In genomic region chr12:3725267-3726115, GRCh38 we compare ENCODE assay signal across 14 cellular contexts. TPM values are rescaled to one million over a fixed set of nuclear protein-coding genes. Genes with fewer than 3 reads are reported as not detected.
DNase-seq lines count a peak whose midpoint lies in the region; ATAC-seq, FAIRE-seq and TF ChIP-seq lines count a peak whose summit lies in the region.
"Had no signal": no experiment of that assay in that cellular context is flagged by ENCODE, and none has a peak within 500 bp of the region (broad histone marks: within the 10 kb centered on the region; RNA-seq: fewer than 3 reads in every experiment).

No MANE protein-coding gene starts in this region.

- no peak overlapping the region for H3K4me3 Mint-ChIP-seq in activated naive CD8-positive, alpha-beta T cell treated with anti-CD3 and anti-CD28 coated beads, Interleukin-2, amount 50 U/mL, for 24 hours
- H3K4me3 Mint-ChIP-seq: activated CD4-positive, alpha-beta T cell treated with anti-CD3 and anti-CD28 coated beads, Interleukin-2, amount 10 ng/mL, durations not matched to agents 7 days and 5 days had no signal

- H4K5ac ChIP-seq in H1 (ENCODE audit: insufficient read length, low read depth, low read length): no peak overlapping the region

- H2BK20ac ChIP-seq in H1 (ENCODE audit: low read length): no peak overlapping the region

- H4K8ac ChIP-seq in H1 (ENCODE audit: extremely low read depth, insufficient read depth, low read length): no peak overlapping the region

- TF ChIP-seq CTCF in H1 (IDR thresholded peaks at IDR 0.05; ENCODE audit: control extremely low read depth in 1 of 3, insufficient read depth in 1 of 3, low read depth in 1 of 3, low read length in 3 of 3): no peak

- H3K27me3 Mint-ChIP-seq in activated naive CD8-positive, alpha-beta T cell treated with anti-CD3 and anti-CD28 coated beads, Interleukin-2, amount 50 U/mL, for 24 hours: no peaks in the 10 kb centered on the region
- H3K27me3 Mint-ChIP-seq: activated CD4-positive, alpha-beta T cell treated with anti-CD3 and anti-CD28 coated beads, Interleukin-2, amount 10 ng/mL, durations not matched to agents 7 days and 5 days had no signal

- H3K36me3 ChIP-seq in ACC112 (ENCODE audit: insufficient read depth, low read length) (no peaks in the 10 kb centered on the region), H1 (ENCODE audit: control insufficient read depth in 2 of 4, insufficient read depth in 4 of 4, low read length in 3 of 4) (no peaks in the 10 kb centered on the region; a peak in 2 of 8 replicates)
- H3K36me3 ChIP-seq: lower lobe of right lung had no signal

- no peak overlapping the region for H3K4ac ChIP-seq in H1 (replicated peaks; ENCODE audit: insufficient read length, low read depth, low read length)

- peaks cover 38% of the 10 kb centered on the region for H3K4me1 Mint-ChIP-seq in activated naive CD8-positive, alpha-beta T cell treated with anti-CD3 and anti-CD28 coated beads, Interleukin-2, amount 50 U/mL, for 24 hours

- H3K27ac ChIP-seq in ACC112 (ENCODE audit: low read depth, low read length): 0 out of 2 replicates have a peak overlapping the region, but pooled peaks have one; percentile 0
- no peak overlapping the region for H3K27ac ChIP-seq in H1 (ENCODE audit: low read depth, low read length)
- H3K27ac ChIP-seq: lower lobe of right lung had no signal

- no peak overlapping the region for H3K9ac ChIP-seq in H1 (replicated peaks in 1 of 4; ENCODE audit: extremely low read depth in 1 of 4, low read depth in 3 of 4, low read length in 3 of 4)

- H3K27me3 ChIP-seq in ACC112 (ENCODE audit: insufficient read depth, low read length): no peaks in the 10 kb centered on the region
- no peaks in the 10 kb centered on the region for H3K27me3 ChIP-seq in H1 (replicated peaks in 1 of 4; ENCODE audit: control insufficient read depth in 3 of 4, extremely low read depth in 1 of 4, insufficient read depth in 3 of 4, low read length in 3 of 4)

- H3K4me3 ChIP-seq in ACC112 (ENCODE audit: low read depth, low read length) (no peak overlapping the region), H1 (ENCODE audit: extremely low read depth in 1 of 4, insufficient read depth in 2 of 4, low read depth in 3 of 4, low read length in 4 of 4) (no peak overlapping the region)
- H3K4me3 ChIP-seq: lower lobe of right lung had no signal

- TF ChIP-seq EP300 in H1 (IDR thresholded peaks at IDR 0.05; ENCODE audit: borderline replicate concordance in 1 of 2, low read depth in 2 of 2, low read length in 2 of 2): no peak

- no peak overlapping the region for H3K18ac ChIP-seq in H1 (ENCODE audit: extremely low read depth, low read length)

- no peak overlapping the region for H3K14ac ChIP-seq in H1 (ENCODE audit: insufficient read length)

- H2BK15ac ChIP-seq in H1 (ENCODE audit: low read length): peak overlapping the region; percentile 67; the same call in 1 of the 2 replicates

- no peaks in the 10 kb centered on the region for H4K20me1 ChIP-seq in H1 (replicated peaks in 1 of 2; ENCODE audit: control insufficient read depth in 1 of 2, insufficient read depth in 2 of 2, low read length in 2 of 2)

- H2AFZ ChIP-seq in ACC112 (ENCODE audit: low read length, unreplicated experiment) (no peak overlapping the region), H1 (ENCODE audit: low read length) (no peak overlapping the region)

- H2AK5ac ChIP-seq in H1 (ENCODE audit: low read depth, low read length): no peak overlapping the region

- POLR2A ChIA-PET in H1 (lab: Charles Lee; ENCODE audit: partially characterized antibody): no interaction called here

- DNase-seq in HPDE6-E6E7 (ENCODE audit: extremely low spot score): peak; percentile 46
- DNase-seq in H1 (ENCODE audit: low read depth in 1 of 2, low spot score in 2 of 2): no peak
- peak; percentile 43 for DNase-seq in islet precursor cell
- no peak for DNase-seq in SHP77 treated with DMSO at 0.1 percent for 48 hours (lab: John Stamatoyannopoulos, UW)
- no peak for DNase-seq in T-helper 1 cell
- DNase-seq in activated naive CD8-positive, alpha-beta T cell treated with anti-CD3 and anti-CD28 coated beads, Interleukin-2, amount 50 U/mL, for 24 hours: no peak
- DNase-seq: ACHN; activated CD4-positive, alpha-beta T cell treated with anti-CD3 and anti-CD28 coated beads, Interleukin-2, amount 10 ng/mL, durations not matched to agents 7 days and 5 days; IMR-90; lower lobe of right lung; NCI-H524; trophoblast cell had no signal

- FAIRE-seq in H1 (lab: Jason Lieb, UNC): no peak

- H3K79me2 ChIP-seq in ACC112 (ENCODE audit: control insufficient read depth, insufficient read depth, low read length, unreplicated experiment) (no peaks in the 10 kb centered on the region), H1 (ENCODE audit: control insufficient read depth in 1 of 2, insufficient read depth in 2 of 2, low read length in 2 of 2) (no peaks in the 10 kb centered on the region)

- no peak overlapping the region for H2BK12ac ChIP-seq in H1 (ENCODE audit: low read depth, low read length)

- ATAC-seq in HG02763 (IDR thresholded peaks at IDR 0.05; ENCODE audit: unreplicated experiment): no peak
- ATAC-seq in activated naive CD8-positive, alpha-beta T cell treated with anti-CD3 and anti-CD28 coated beads, Interleukin-2, amount 50 U/mL, for 24 hours: no peak
- ATAC-seq: lower lobe of right lung had no signal

- CTCF ChIA-PET in H1 (lab: Charles Lee; ENCODE audit: partially characterized antibody): no interaction called here

- H3K23me2 ChIP-seq in H1 (ENCODE audit: low read depth, low read length): no peaks in the 10 kb centered on the region

- no peak overlapping the region for H3K27ac Mint-ChIP-seq in activated naive CD8-positive, alpha-beta T cell treated with anti-CD3 and anti-CD28 coated beads, Interleukin-2, amount 50 U/mL, for 24 hours

- no peak overlapping the region for H3K23ac ChIP-seq in H1 (ENCODE audit: insufficient read length)

- H2BK5ac ChIP-seq in H1 (ENCODE audit: low read depth, low read length): no peak overlapping the region

- TF ChIP-seq RAD21 in H1 (IDR thresholded peaks at IDR 0.05 in 1 of 2, conservative IDR thresholded peaks at IDR 0.05 in 1 of 2; ENCODE audit: low read depth in 2 of 2, low read length in 2 of 2): no peak

- H3K36me3 Mint-ChIP-seq in activated naive CD8-positive, alpha-beta T cell treated with anti-CD3 and anti-CD28 coated beads, Interleukin-2, amount 50 U/mL, for 24 hours (ENCODE audit: low read depth): peaks cover 65% of the 10 kb centered on the region

- WGBS in H1 (ENCODE audit: extremely low coverage in 1 of 2, insufficient coverage in 1 of 2, insufficient read length in 1 of 2, insufficient replicate concordance in 2 of 2, low coverage in 1 of 2, low lambda C conversion rate in 2 of 2, missing lambda C conversion rate in 1 of 2), 2 experiments: 84% methylated on average over 9 of the region's 9 CpGs; no CpG with 5 or more reads in 1 of the 2 experiments

- peaks cover 12% of the 10 kb centered on the region for H3K9me3 Mint-ChIP-seq in activated naive CD8-positive, alpha-beta T cell treated with anti-CD3 and anti-CD28 coated beads, Interleukin-2, amount 50 U/mL, for 24 hours

- no peak for TF ChIP-seq POLR2A in H1 (IDR thresholded peaks at IDR 0.05; ENCODE audit: control extremely low read depth in 1 of 2, low read depth in 2 of 2, low read length in 2 of 2)

- no peak overlapping the region for H3K4me2 ChIP-seq in H1 (ENCODE audit: insufficient read depth in 1 of 2, low read depth in 2 of 2, low read length in 2 of 2)

- no peak overlapping the region for H2BK120ac ChIP-seq in H1 (replicated peaks; ENCODE audit: low read depth, low read length)

- no peak overlapping the region for H3K56ac ChIP-seq in H1 (replicated peaks; ENCODE audit: insufficient read length, low read depth, low read length)

- H3K9me3 ChIP-seq in H1 (ENCODE audit: insufficient read depth in 2 of 2, low read depth in 1 of 2, low read length in 1 of 2): peaks cover 21 to 26% of the 10 kb centered on the region in 2 experiments
- H3K9me3 ChIP-seq: lower lobe of right lung had no signal

- no peak overlapping the region for H4K91ac ChIP-seq in H1 (replicated peaks; ENCODE audit: insufficient read length, low read length)

- no peaks in the 10 kb centered on the region for H3K79me1 ChIP-seq in H1 (ENCODE audit: low read depth, low read length)

- peaks cover 12% of the 10 kb centered on the region for H3K4me1 ChIP-seq in ACC112 (ENCODE audit: control insufficient read depth, insufficient read depth, low read length, unreplicated experiment)
- peaks cover 0 to 4% (median 0%) of the 10 kb centered on the region in 4 experiments; a peak in 1 of 7 replicates for H3K4me1 ChIP-seq in H1 (replicated peaks in 1 of 4; ENCODE audit: control insufficient read depth in 3 of 4, insufficient read depth in 4 of 4, low read length in 3 of 4)

TF ChIP-seq in H1, 55 proteins besides CTCF, POLR2A, EP300 and RAD21:
- TF ChIP-seq CTBP2 (IDR thresholded peaks at IDR 0.05; ENCODE audit: borderline replicate concordance, insufficient read depth, insufficient read length, low read length): no peak
- TF ChIP-seq HDAC2 (IDR thresholded peaks at IDR 0.05; ENCODE audit: borderline replicate concordance in 1 of 2, low read depth in 2 of 2, low read length in 2 of 2): no peak
- no peak for TF ChIP-seq SP4 (IDR thresholded peaks at IDR 0.05; ENCODE audit: low read length)
- TF ChIP-seq ASH2L (IDR thresholded peaks at IDR 0.05; ENCODE audit: low read length): no peak
- TF ChIP-seq EGR1 (IDR thresholded peaks at IDR 0.05; ENCODE audit: borderline replicate concordance, low read depth, low read length): no peak
TF ChIP-seq in H1: peak in this region for 0.

RNA-seq across cellular contexts. Expression of gene CRACR2A, which starts 27.4 kb away (rescaled TPM):
- total RNA-seq in H1 (2021; fragmentation: NEBNext Ultra II Directional; extraction: Animal tissue kit (Norgen Biotek cat#: 25700)): 3.0 and 3.2 TPM in 2 replicates
- polyA plus RNA-seq in H1 (2011; rRNA removed): 0.75 and 0.85 TPM in 2 replicates
- 1.1 TPM for polyA plus RNA-seq in H1 (2011; cell fraction: cytosol; rRNA removed)
- polyA plus RNA-seq in H1 (2011; cell fraction: nucleus; rRNA removed): 1.9 TPM
- polyA plus RNA-seq in H1 (2012, experiment 1 of 2): 1.1 to 1.8 TPM (median 1.5 TPM) in 4 replicates
- polyA plus RNA-seq in H1 (2012, experiment 2 of 2): 0.20 TPM
- 0.89 TPM for polyA plus RNA-seq in H1 (2013, experiment 1 of 2)
- polyA plus RNA-seq in H1 (2013, experiment 2 of 2): 1.0 TPM
- 1.5 and 2.6 TPM in 2 replicates for polyA minus RNA-seq in H1 (2011; rRNA and poly(A)+ RNA removed)
- polyA minus RNA-seq in H1 (2011; cell fraction: cytosol; rRNA and poly(A)+ RNA removed): 0.88 TPM
- polyA minus RNA-seq in H1 (2011; cell fraction: nucleus; rRNA and poly(A)+ RNA removed): 3.8 TPM

Comparison
In these comparisons a context has a peak if more than half of its experiments do, and no peak if none do; other contexts are left out.
1. DNase-seq: peak in HPDE6-E6E7 (single experiment) and islet precursor cell (single experiment); none in H1 (0 of 2), SHP77 treated with DMSO at 0.1 percent for 48 hours (single experiment), T-helper 1 cell (0 of 5) and activated naive CD8-positive, alpha-beta T cell treated with anti-CD3 and anti-CD28 coated beads, Interleukin-2, amount 50 U/mL, for 24 hours (single experiment).